16 cellular contexts compared by ENCODE assay signal in genomic region chr10:91196268-91197043, GRCh38. TPM values are rescaled to one million over a fixed set of nuclear protein-coding genes. Genes with fewer than 3 reads are reported as not detected.
DNase-seq lines count a peak whose midpoint lies in the region; ATAC-seq and TF ChIP-seq lines count a peak whose summit lies in the region.
"Had no signal": no experiment of that assay in that cellular context is flagged by ENCODE, and none has a peak within 500 bp of the region (broad histone marks: within the 10 kb centered on the region; RNA-seq: fewer than 3 reads in every experiment).

No MANE protein-coding gene starts in this region.

- DNase-seq in right atrium auricular region (ENCODE audit: low spot score) (no peak), right cardiac atrium (no peak), T-cell (no peak), foreskin keratinocyte (peak; percentile 14 to 49), HuH-7 (ENCODE audit: low spot score) (no peak), kidney tubule cell (ENCODE audit: low spot score) (no peak), endodermal cell (no peak)
- DNase-seq: activated CD8-positive, alpha-beta memory T cell treated with anti-CD3 and anti-CD28 coated beads for 24 hours; amniotic stem cell; cerebellar nuclear complex; GF-D8; NCI-H2107; right lobe of liver had no signal

- WGBS in right cardiac atrium = 59% methylated on average over 2 of the region's 2 CpGs
- WGBS in endodermal cell (ENCODE audit: insufficient coverage in 1 of 2, insufficient read length in 1 of 2), 2 experiments = 80 to 88% methylated on average over 1 to 2 of the region's 2 CpGs

- H3K4me3 ChIP-seq in right atrium auricular region (no peak overlapping the region), right cardiac atrium (ENCODE audit: low read length) (no peak overlapping the region), endodermal cell (ENCODE audit: low read length) (no peak overlapping the region)
- H3K4me3 ChIP-seq: right lobe of liver had no signal

- H3K27ac Mint-ChIP-seq in T-cell (peak overlapping the region; percentile 44 to 75), endodermal cell (no peak overlapping the region)

- H3K36me3 ChIP-seq in right atrium auricular region = no peaks in the 10 kb centered on the region
- no peaks in the 10 kb centered on the region for H3K36me3 ChIP-seq in endodermal cell (ENCODE audit: control insufficient read depth, insufficient read depth, low read length)
- H3K36me3 ChIP-seq: right lobe of liver had no signal

- H3K27me3 ChIP-seq in right atrium auricular region = no peaks in the 10 kb centered on the region
- H3K27me3 ChIP-seq in right cardiac atrium (ENCODE audit: control insufficient read depth, insufficient read depth) = no peaks in the 10 kb centered on the region
- H3K27me3 ChIP-seq in foreskin keratinocyte = no peaks in the 10 kb centered on the region
- H3K27me3 ChIP-seq in endodermal cell (ENCODE audit: control insufficient read depth, insufficient read depth, low read length, poor library complexity, severe bottlenecking) = no peaks in the 10 kb centered on the region
- H3K27me3 ChIP-seq: right lobe of liver had no signal

- H3K27ac ChIP-seq in right atrium auricular region (peak overlapping the region; percentile 37 to 55), right cardiac atrium (ENCODE audit: low read length) (no peak overlapping the region), foreskin keratinocyte (no peak overlapping the region), endodermal cell (ENCODE audit: low read depth, low read length) (no peak overlapping the region)
- H3K27ac ChIP-seq: right lobe of liver, VCaP had no signal

- TF ChIP-seq CTCF in right atrium auricular region (IDR thresholded peaks at IDR 0.05) (no peak), foreskin keratinocyte (conservative IDR thresholded peaks at IDR 0.05) (no peak), endodermal cell (conservative IDR thresholded peaks at IDR 0.05) (no peak)

- peaks cover 0 to 64% of the 10 kb centered on the region in 2 donors for H3K4me1 ChIP-seq in right atrium auricular region
- H3K4me1 ChIP-seq in right cardiac atrium (ENCODE audit: control insufficient read depth, insufficient read depth, low read length) = peaks cover 28% of the 10 kb centered on the region
- H3K4me1 ChIP-seq in foreskin keratinocyte = no peaks in the 10 kb centered on the region
- no peaks in the 10 kb centered on the region for H3K4me1 ChIP-seq in endodermal cell (ENCODE audit: control insufficient read depth, insufficient read depth, low read length)

- intact Hi-C loops in right cardiac atrium (cut with DNase I) = no loop called here

- POLR2A ChIA-PET in T-cell (lab: Charles Lee) = interaction anchor here (0.5 to 0.6 kb wide), 2 partner anchors 37 to 244 kb away, joined by 3 to 7 read pairs; no protein-coding TSS in a partner anchor

- H3K9me3 ChIP-seq in right atrium auricular region (no peaks in the 10 kb centered on the region), right cardiac atrium (ENCODE audit: control insufficient read depth, low read length) (no peaks in the 10 kb centered on the region), endodermal cell (ENCODE audit: control insufficient read depth, low read length) (no peaks in the 10 kb centered on the region)
- H3K9me3 ChIP-seq: right lobe of liver had no signal

- H3K4me3 Mint-ChIP-seq in T-cell (no peak overlapping the region), endodermal cell (no peak overlapping the region)

- CTCF ChIA-PET in T-cell (lab: Charles Lee) = no interaction called here

- no peak for ATAC-seq in right cardiac atrium
- ATAC-seq in T-cell (replicated peaks in 1 of 4) = no peak
- no peak for ATAC-seq in foreskin keratinocyte
- ATAC-seq: HepG2, Panc1 had no signal

- peaks cover 84 to 90% (median 90%) of the 10 kb centered on the region in 3 donors for H3K4me1 Mint-ChIP-seq in T-cell
- H3K4me1 Mint-ChIP-seq in endodermal cell = no peaks in the 10 kb centered on the region

- no peak overlapping the region for H3K9ac ChIP-seq in endodermal cell (ENCODE audit: extremely low read depth, low read length, poor library complexity, severe bottlenecking)

- peaks cover 19% of the 10 kb centered on the region for H3K36me3 Mint-ChIP-seq in T-cell
- H3K36me3 Mint-ChIP-seq in endodermal cell (ENCODE audit: low read depth) = no peaks in the 10 kb centered on the region

- H3K9me3 Mint-ChIP-seq in T-cell (peaks cover 0 to 5% (median 2%) of the 10 kb centered on the region in 3 donors), endodermal cell (no peaks in the 10 kb centered on the region)

- no peaks in the 10 kb centered on the region for H3K27me3 Mint-ChIP-seq in T-cell
- H3K27me3 Mint-ChIP-seq in endodermal cell (ENCODE audit: insufficient read depth) = peaks cover 16% of the 10 kb centered on the region

RNA-seq across cellular contexts. Expression of gene PCGF5, which starts 24.0 kb away (rescaled TPM):
- total RNA-seq in right atrium auricular region = 10 to 100 TPM; 42.8 to 62.0 TPM
- 10 to 100 TPM; 55.1 to 77.1 (median 59.6) TPM for total RNA-seq in right cardiac atrium
- polyA plus RNA-seq in right cardiac atrium = 40.2 TPM
- 10 to 100 TPM; 48.9 to 73.1 (median 59.4) TPM for total RNA-seq in T-cell
- total RNA-seq in foreskin keratinocyte = 8.7 and 13.3 TPM in 2 replicates
- polyA plus RNA-seq in foreskin keratinocyte = 7.9 and 11.1 TPM in 2 replicates
- total RNA-seq in endodermal cell = 1 to 10 TPM; 6.8 to 9.2 TPM
- polyA plus RNA-seq in endodermal cell (2013, experiment 1 of 2) = 16.0 TPM
- polyA plus RNA-seq in endodermal cell (2013, experiment 2 of 2) = 16.5 TPM

Comparison
In these comparisons a context has a peak if more than half of its experiments do, and no peak if none do; other contexts are left out.
1. H3K27ac ChIP-seq: peak in right atrium auricular region (2 of 2); none in right cardiac atrium (single experiment), foreskin keratinocyte (single experiment) and endodermal cell (single experiment).
2. DNase-seq: peak in foreskin keratinocyte (2 of 2); none in right atrium auricular region (single experiment), right cardiac atrium (0 of 3), T-cell (0 of 34), HuH-7 (single experiment), kidney tubule cell (single experiment) and endodermal cell (single experiment).